10 cellular contexts compared by ENCODE assay signal in the genomic region with DNA sequence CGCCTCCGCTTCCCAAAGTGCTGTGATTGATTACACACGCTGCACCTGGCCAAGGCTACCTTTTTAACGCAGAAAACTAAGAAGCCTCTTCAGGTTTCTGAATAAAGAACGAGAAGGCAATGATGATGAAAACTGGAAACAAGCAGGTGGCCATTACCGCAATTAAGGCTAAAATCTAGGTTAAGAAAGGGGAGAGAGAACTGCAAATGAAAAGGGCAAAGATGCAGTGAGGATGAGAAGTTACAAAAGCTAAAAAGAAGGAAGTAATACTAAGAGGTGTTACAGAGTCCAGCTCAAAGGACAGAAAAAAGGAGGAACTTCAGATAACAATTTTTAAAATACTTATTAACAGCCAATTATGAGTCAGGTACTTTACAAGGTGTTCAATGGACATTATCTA.
A peak's percentile ranks its signal among the peaks of the same experiment; 100 is the strongest.
DNase-seq lines count a peak whose midpoint lies in the region; ATAC-seq lines count a peak whose summit lies in the region.
"Had no signal": no experiment of that assay in that cellular context is flagged by ENCODE, and none has a peak within 500 bp of the region (broad histone marks: within the 10 kb centered on the region; RNA-seq: fewer than 3 reads in every experiment).

No MANE protein-coding gene starts in this region.

- DNase-seq in GF-D8 (lab: John Stamatoyannopoulos, UW) (peak; percentile 14), NOMO-1 treated with DMSO at 0.1 percent for 48 hours (lab: John Stamatoyannopoulos, UW; ENCODE audit: unreplicated experiment) (peak; percentile 84), immature natural killer cell (no peak), HCEC 1CT (no peak), GM19238 (ENCODE audit: insufficient read length, low spot score) (no peak)
- DNase-seq: NCI-H1105; stimulated activated naive CD4-positive, alpha-beta T cell treated with Interleukin-2 at 50 U/mL for 16 hours had no signal

- peaks cover 0 to 3% (median 2%) of the 10 kb centered on the region in 3 donors for H3K27me3 Mint-ChIP-seq in immature natural killer cell (ENCODE audit: low read depth in 3 of 3)

- peaks cover 0 to 10% (median 4%) of the 10 kb centered on the region in 3 donors for H3K36me3 Mint-ChIP-seq in immature natural killer cell

- peak overlapping the region in 1 of 5 donors; percentile 27 for H3K4me3 Mint-ChIP-seq in immature natural killer cell

- H3K4me1 Mint-ChIP-seq in immature natural killer cell: peaks cover 9 to 12% of the 10 kb centered on the region in 2 donors

- peak overlapping the region in 5 of 6 donors; percentile 21 to 90 (median 78) for H3K27ac Mint-ChIP-seq in immature natural killer cell

- H3K9me3 Mint-ChIP-seq in immature natural killer cell: no peaks in the 10 kb centered on the region

- ATAC-seq in GM19351 (IDR thresholded peaks at IDR 0.05; ENCODE audit: unreplicated experiment) (peak; percentile 57), GM21360 (IDR thresholded peaks at IDR 0.05; ENCODE audit: unreplicated experiment) (no peak), GM18861 (IDR thresholded peaks at IDR 0.05; ENCODE audit: unreplicated experiment) (no peak)

Comparison
In these comparisons a context has a peak if more than half of its experiments do, and no peak if none do; other contexts are left out.
1. DNase-seq: peak in GF-D8 (single experiment) and NOMO-1 treated with DMSO at 0.1 percent for 48 hours (single experiment); none in immature natural killer cell (0 of 3), HCEC 1CT (single experiment) and GM19238 (single experiment).